In genomic region chr10:87816842-87817178, GRCh38 we compare ENCODE assay signal across 1 cellular context.
TF ChIP-seq lines count a peak whose summit lies in the region.

No MANE protein-coding gene starts in this region.

TF ChIP-seq in HepG2, 621 proteins besides CTCF, POLR2A, EP300 and RAD21:
- TF ChIP-seq ZNF354B (CRISPR knock-in tag; IDR thresholded peaks at IDR 0.05) (no peak), ZNF605 (CRISPR knock-in tag; IDR thresholded peaks at IDR 0.05) (no peak), ZNF629 (CRISPR knock-in tag; conservative IDR thresholded peaks at IDR 0.05) (no peak), ZNF720 (CRISPR knock-in tag; IDR thresholded peaks at IDR 0.05) (no peak), RORA (CRISPR knock-in tag; IDR thresholded peaks at IDR 0.05) (no peak), TEAD2 (CRISPR knock-in tag; IDR thresholded peaks at IDR 0.05) (no peak), ATM (IDR thresholded peaks at IDR 0.05; ENCODE audit: borderline replicate concordance) (no peak), SALL1 (CRISPR knock-in tag; IDR thresholded peaks at IDR 0.05) (no peak), ZNF230 (CRISPR knock-in tag; IDR thresholded peaks at IDR 0.05) (no peak), REPIN1 (CRISPR knock-in tag; IDR thresholded peaks at IDR 0.05; ENCODE audit: borderline replicate concordance, low read depth) (no peak), RARA (CRISPR knock-in tag; IDR thresholded peaks at IDR 0.05) (no peak), ARNT (IDR thresholded peaks at IDR 0.05) (no peak), ZNF281 (CRISPR knock-in tag; IDR thresholded peaks at IDR 0.05; ENCODE audit: borderline replicate concordance) (no peak), GLI4 (CRISPR knock-in tag; IDR thresholded peaks at IDR 0.05; ENCODE audit: borderline replicate concordance) (no peak), XRCC5 (optimal IDR thresholded peaks at IDR 0.05; ENCODE audit: low read length) (no peak), THAP7 (CRISPR knock-in tag; IDR thresholded peaks at IDR 0.05) (no peak), BRD4 (CRISPR knock-in tag; IDR thresholded peaks at IDR 0.05) (no peak), LCORL (IDR thresholded peaks at IDR 0.05) (no peak), LCORL (CRISPR knock-in tag; IDR thresholded peaks at IDR 0.05) (no peak), POLR2G (IDR thresholded peaks at IDR 0.05; ENCODE audit: low read depth, low read length) (no peak)
